In genomic region chr5:132961887-132962286, GRCh38 we compare ENCODE assay signal across 8 cellular contexts. TPM values are rescaled to one million over a fixed set of nuclear protein-coding genes. Genes with fewer than 3 reads are reported as not detected.
DNase-seq lines count a peak whose midpoint lies in the region; ATAC-seq and TF ChIP-seq lines count a peak whose summit lies in the region.

No MANE protein-coding gene starts in this region.

- peak overlapping the region; percentile 98 for H3K27ac Mint-ChIP-seq in T-helper 1 cell treated with Interleukin-12 subunit alpha and Interleukin-12 subunit beta and Interleukin-4 antibody, amounts not matched to agents 30 μg/mL and 1 μg/mL, for 36 hours

- no peaks in the 10 kb centered on the region for H3K9me3 Mint-ChIP-seq in T-helper 1 cell treated with Interleukin-12 subunit alpha and Interleukin-12 subunit beta and Interleukin-4 antibody, amounts not matched to agents 30 μg/mL and 1 μg/mL, for 36 hours

- H3K4me3 ChIP-seq in WERI-Rb-1 (ENCODE audit: low read depth, low read length) (peak overlapping the region; percentile 99), skeletal muscle satellite cell (ENCODE audit: low read length) (peak overlapping the region; percentile 78)

- H3K36me3 ChIP-seq in WERI-Rb-1 (peaks cover 18% of the 10 kb centered on the region), skeletal muscle satellite cell (ENCODE audit: insufficient read depth, low read length) (no peaks in the 10 kb centered on the region)

- ATAC-seq in sciatic nerve (no peak), HG03439 (IDR thresholded peaks at IDR 0.05; ENCODE audit: unreplicated experiment) (no peak), HG03045 (IDR thresholded peaks at IDR 0.05; ENCODE audit: unreplicated experiment) (no peak)

- peak overlapping the region; percentile 73 for H3K4me2 ChIP-seq in skeletal muscle satellite cell (ENCODE audit: low read length)

- DNase-seq in T-helper 1 cell (no peak), WERI-Rb-1 (no peak), globus pallidus (ENCODE audit: low spot score) (peak; percentile 16), sciatic nerve (ENCODE audit: low spot score) (no peak)

- intact Hi-C loops in sciatic nerve (cut with DNase I) = no loop called here

- peak overlapping the region; percentile 97 for H3K9ac ChIP-seq in skeletal muscle satellite cell (ENCODE audit: low read depth, low read length)

- H3K4me1 ChIP-seq in skeletal muscle satellite cell (ENCODE audit: control insufficient read depth, insufficient read depth, low read length) = peaks cover 22% of the 10 kb centered on the region

- H3K27me3 ChIP-seq in WERI-Rb-1 (ENCODE audit: insufficient read depth, low read depth, severe bottlenecking) = no peaks in the 10 kb centered on the region
- no peaks in the 10 kb centered on the region for H3K27me3 ChIP-seq in skeletal muscle satellite cell (ENCODE audit: control insufficient read depth, insufficient read depth, low read length)

- H3K27ac ChIP-seq in WERI-Rb-1 = peak overlapping the region; percentile 91

- no peak for TF ChIP-seq CTCF in WERI-Rb-1 (IDR thresholded peaks at IDR 0.05; ENCODE audit: low read depth, low read length)

- H3K9me3 ChIP-seq in WERI-Rb-1 (ENCODE audit: severe bottlenecking) = no peaks in the 10 kb centered on the region
- H3K9me3 ChIP-seq in skeletal muscle satellite cell (replicated peaks; ENCODE audit: low read length) = no peaks in the 10 kb centered on the region

- peaks cover 14% of the 10 kb centered on the region for H3K4me1 Mint-ChIP-seq in T-helper 1 cell treated with Interleukin-12 subunit alpha and Interleukin-12 subunit beta and Interleukin-4 antibody, amounts not matched to agents 30 μg/mL and 1 μg/mL, for 36 hours (ENCODE audit: low read depth)

- H3K27me3 Mint-ChIP-seq in T-helper 1 cell treated with Interleukin-12 subunit alpha and Interleukin-12 subunit beta and Interleukin-4 antibody, amounts not matched to agents 30 μg/mL and 1 μg/mL, for 36 hours (ENCODE audit: low read depth) = no peaks in the 10 kb centered on the region

- peak overlapping the region; percentile 96 for H3K4me3 Mint-ChIP-seq in T-helper 1 cell treated with Interleukin-12 subunit alpha and Interleukin-12 subunit beta and Interleukin-4 antibody, amounts not matched to agents 30 μg/mL and 1 μg/mL, for 36 hours

- peaks cover 11% of the 10 kb centered on the region for H3K36me3 Mint-ChIP-seq in T-helper 1 cell treated with Interleukin-12 subunit alpha and Interleukin-12 subunit beta and Interleukin-4 antibody, amounts not matched to agents 30 μg/mL and 1 μg/mL, for 36 hours (ENCODE audit: low read depth)

RNA-seq across cellular contexts. Expression of gene AFF4, which starts 1.5 kb away (rescaled TPM):
- total RNA-seq in skeletal muscle satellite cell (2012; rRNA removed) = 53.0 and 56.1 TPM in 2 replicates
- total RNA-seq in sciatic nerve = 88.6 TPM
